Comparison of ENCODE assay signal across 18 cellular contexts in the genomic region with DNA sequence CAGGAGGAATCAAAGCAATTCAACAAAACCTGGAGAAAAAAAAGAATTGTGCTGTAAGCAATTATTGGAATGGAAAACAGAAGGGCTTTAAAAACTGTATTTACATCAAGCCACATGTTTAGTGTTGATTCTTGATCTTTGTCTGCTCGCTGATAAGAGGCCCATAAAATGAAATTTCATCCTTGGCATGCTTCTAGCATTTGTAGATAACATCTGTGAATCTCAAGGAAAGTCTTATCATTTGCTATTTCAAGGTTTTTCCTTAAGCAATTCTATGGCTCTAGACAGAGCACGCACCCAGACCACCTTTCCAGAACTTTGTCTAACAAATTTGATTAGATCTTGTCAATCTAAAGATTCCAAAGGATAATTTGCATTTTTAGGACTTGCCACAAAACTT.
A peak's percentile ranks its signal among the peaks of the same experiment; 100 is the strongest.
DNase-seq lines count a peak whose midpoint lies in the region; ATAC-seq, FAIRE-seq and TF ChIP-seq lines count a peak whose summit lies in the region.
"Had no signal": no experiment of that assay in that cellular context is flagged by ENCODE, and none has a peak within 500 bp of the region (broad histone marks: within the 10 kb centered on the region; RNA-seq: fewer than 3 reads in every experiment).

No MANE protein-coding gene starts in this region.

- H3K4me3 ChIP-seq in HEK293 (ENCODE audit: low read depth, low read length) (no peak overlapping the region), fibroblast of villous mesenchyme (ENCODE audit: low read depth, low read length) (no peak overlapping the region), smooth muscle cell (no peak overlapping the region)

- no peak for ATAC-seq in HG03159 (IDR thresholded peaks at IDR 0.05; ENCODE audit: unreplicated experiment)

- no peaks in the 10 kb centered on the region for H3K79me2 ChIP-seq in smooth muscle cell (ENCODE audit: low read depth)

- peaks cover 6% of the 10 kb centered on the region for H3F3A ChIP-seq in smooth muscle cell (ENCODE audit: low read depth)

- no peak overlapping the region for H3K9ac ChIP-seq in smooth muscle cell (ENCODE audit: low read depth)

- peak overlapping the region; percentile 30 for H2AFZ ChIP-seq in smooth muscle cell (ENCODE audit: low read depth)

- H3K27ac ChIP-seq in HEK293 (ENCODE audit: extremely low read depth, low read depth, low read length): peak overlapping the region; percentile 65
- H3K27ac ChIP-seq in smooth muscle cell (ENCODE audit: low read depth): peak overlapping the region; percentile 58

- H3K9me3 ChIP-seq in HEK293 (ENCODE audit: control insufficient read depth, insufficient read depth, low read depth, low read length) (no peaks in the 10 kb centered on the region), smooth muscle cell (replicated peaks; ENCODE audit: low read depth) (no peaks in the 10 kb centered on the region)

- CTCF ChIA-PET in HEK293 (lab: Yijun Ruan, JAX): no interaction called here

- H4K20me1 ChIP-seq in smooth muscle cell (ENCODE audit: low read depth): no peaks in the 10 kb centered on the region

- H3K27me3 ChIP-seq in smooth muscle cell (ENCODE audit: low read depth): no peaks in the 10 kb centered on the region

- FAIRE-seq in HTR-8/SVneo (lab: Jason Lieb, UNC): no peak

- H3K36me3 ChIP-seq in HEK293 (ENCODE audit: control insufficient read depth in 2 of 2, insufficient read depth in 1 of 2, low read length in 2 of 2) (no peaks in the 10 kb centered on the region), smooth muscle cell (ENCODE audit: low read depth) (no peaks in the 10 kb centered on the region)

- POLR2A ChIA-PET in HEK293 (lab: Yijun Ruan, JAX): no interaction called here

- DNase-seq in M059J (ENCODE audit: low read depth) (peak; percentile 24), fibroblast of villous mesenchyme (ENCODE audit: low read depth) (peak; percentile 65), smooth muscle cell (lab: John Stamatoyannopoulos, UW; ENCODE audit: unreplicated experiment) (no peak), HTR-8/SVneo (ENCODE audit: insufficient read length, low spot score) (no peak), T1000 (lab: John Stamatoyannopoulos, UW) (no peak)
- DNase-seq: ACHN; C1 segment of cervical spinal cord; CD8-positive, alpha-beta memory T cell; DMS79; Kasumi-1; NCI-H1105 treated with DMSO at 0.1 percent for 48 hours; NCI-H1694; NCI-H2227 treated with DMSO at 0.1 percent for 48 hours; NCI-H524; RPMI8226; SHP77 treated with DMSO at 0.1 percent for 48 hours had no signal

- 27% methylated on average over 2 of the region's 2 CpGs for whole genome bisulfite sequencing in smooth muscle cell (ENCODE audit: low lambda C conversion rate)

- H3K4me2 ChIP-seq in smooth muscle cell: peak overlapping the region; percentile 72

- H3K4me1 ChIP-seq in HEK293 (ENCODE audit: control insufficient read depth, insufficient read depth, low read length) (peaks cover 30% of the 10 kb centered on the region), smooth muscle cell (ENCODE audit: low read depth) (peaks cover 19% of the 10 kb centered on the region)

- no peak for TF ChIP-seq CTCF in HEK293 (tag by site-specific recombination; IDR thresholded peaks at IDR 0.05)
- TF ChIP-seq CTCF in fibroblast of villous mesenchyme (IDR thresholded peaks at IDR 0.05; ENCODE audit: insufficient read depth, low read depth, low read length): no peak
- TF ChIP-seq CTCF in smooth muscle cell (IDR thresholded peaks at IDR 0.05; ENCODE audit: borderline replicate concordance, insufficient read depth, poor library complexity, severe bottlenecking): no peak

TF ChIP-seq in HEK293, 187 proteins besides CTCF, POLR2A, EP300 and RAD21 (continues in another document):
- TF ChIP-seq ZNF629 (tag by site-specific recombination; IDR thresholded peaks at IDR 0.05) (no peak), ZXDB (tag by site-specific recombination; IDR thresholded peaks at IDR 0.05) (peak; percentile 89), ZNF544 (tag by site-specific recombination; IDR thresholded peaks at IDR 0.05) (no peak), OSR2 (tag by site-specific recombination; IDR thresholded peaks at IDR 0.05) (peak; percentile 75; the same call in 1 of the 2 replicates), ZNF558 (tag by site-specific recombination; IDR thresholded peaks at IDR 0.05) (peak; percentile 64), ZNF335 (tag by site-specific recombination; conservative IDR thresholded peaks at IDR 0.05) (0 out of 2 replicates have a peak, but pooled peaks have one; percentile 14), PRDM4 (tag by site-specific recombination; IDR thresholded peaks at IDR 0.05) (peak; percentile 72; the same call in 1 of the 2 replicates), SCRT1 (tag by site-specific recombination; IDR thresholded peaks at IDR 0.05; ENCODE audit: borderline replicate concordance) (peak; percentile 32; the same call in 1 of the 2 replicates), IKZF3 (tag by site-specific recombination; IDR thresholded peaks at IDR 0.05) (peak; percentile 63), ZBTB8A (tag by site-specific recombination; IDR thresholded peaks at IDR 0.05) (no peak), ZNF223 (tag by site-specific recombination; IDR thresholded peaks at IDR 0.05) (no peak), HOXD13 (CRISPR knock-in tag; IDR thresholded peaks at IDR 0.05; ENCODE audit: borderline replicate concordance) (peak; percentile 80; the same call in 1 of the 2 replicates), ZSCAN30 (tag by site-specific recombination; IDR thresholded peaks at IDR 0.05) (0 out of 2 replicates have a peak, but pooled peaks have one; percentile 11), FEZF1 (tag by site-specific recombination; IDR thresholded peaks at IDR 0.05) (peak; percentile 79), ZEB2 (tag by site-specific recombination; IDR thresholded peaks at IDR 0.05) (0 out of 2 replicates have a peak, but pooled peaks have one; percentile 29)
- TF ChIP-seq, protein P1, sequence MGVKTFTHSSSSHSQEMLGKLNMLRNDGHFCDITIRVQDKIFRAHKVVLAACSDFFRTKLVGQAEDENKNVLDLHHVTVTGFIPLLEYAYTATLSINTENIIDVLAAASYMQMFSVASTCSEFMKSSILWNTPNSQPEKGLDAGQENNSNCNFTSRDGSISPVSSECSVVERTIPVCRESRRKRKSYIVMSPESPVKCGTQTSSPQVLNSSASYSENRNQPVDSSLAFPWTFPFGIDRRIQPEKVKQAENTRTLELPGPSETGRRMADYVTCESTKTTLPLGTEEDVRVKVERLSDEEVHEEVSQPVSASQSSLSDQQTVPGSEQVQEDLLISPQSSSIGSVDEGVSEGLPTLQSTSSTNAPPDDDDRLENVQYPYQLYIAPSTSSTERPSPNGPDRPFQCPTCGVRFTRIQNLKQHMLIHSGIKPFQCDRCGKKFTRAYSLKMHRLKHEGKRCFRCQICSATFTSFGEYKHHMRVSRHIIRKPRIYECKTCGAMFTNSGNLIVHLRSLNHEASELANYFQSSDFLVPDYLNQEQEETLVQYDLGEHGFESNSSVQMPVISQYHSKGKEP (tag by site-specific recombination; IDR thresholded peaks at IDR 0.05): peak; percentile 25; the same call in 1 of the 2 replicates
- TF ChIP-seq, protein P2, sequence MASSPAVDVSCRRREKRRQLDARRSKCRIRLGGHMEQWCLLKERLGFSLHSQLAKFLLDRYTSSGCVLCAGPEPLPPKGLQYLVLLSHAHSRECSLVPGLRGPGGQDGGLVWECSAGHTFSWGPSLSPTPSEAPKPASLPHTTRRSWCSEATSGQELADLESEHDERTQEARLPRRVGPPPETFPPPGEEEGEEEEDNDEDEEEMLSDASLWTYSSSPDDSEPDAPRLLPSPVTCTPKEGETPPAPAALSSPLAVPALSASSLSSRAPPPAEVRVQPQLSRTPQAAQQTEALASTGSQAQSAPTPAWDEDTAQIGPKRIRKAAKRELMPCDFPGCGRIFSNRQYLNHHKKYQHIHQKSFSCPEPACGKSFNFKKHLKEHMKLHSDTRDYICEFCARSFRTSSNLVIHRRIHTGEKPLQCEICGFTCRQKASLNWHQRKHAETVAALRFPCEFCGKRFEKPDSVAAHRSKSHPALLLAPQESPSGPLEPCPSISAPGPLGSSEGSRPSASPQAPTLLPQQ (tag by site-specific recombination; IDR thresholded peaks at IDR 0.05): 0 out of 2 replicates have a peak, but pooled peaks have one; percentile 45
- TF ChIP-seq, protein P3, sequence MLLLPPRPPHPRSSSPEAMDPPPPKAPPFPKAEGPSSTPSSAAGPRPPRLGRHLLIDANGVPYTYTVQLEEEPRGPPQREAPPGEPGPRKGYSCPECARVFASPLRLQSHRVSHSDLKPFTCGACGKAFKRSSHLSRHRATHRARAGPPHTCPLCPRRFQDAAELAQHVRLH (tag by site-specific recombination; IDR thresholded peaks at IDR 0.05): peak; percentile 23; the same call in 1 of the 2 replicates
- TF ChIP-seq, protein P4, sequence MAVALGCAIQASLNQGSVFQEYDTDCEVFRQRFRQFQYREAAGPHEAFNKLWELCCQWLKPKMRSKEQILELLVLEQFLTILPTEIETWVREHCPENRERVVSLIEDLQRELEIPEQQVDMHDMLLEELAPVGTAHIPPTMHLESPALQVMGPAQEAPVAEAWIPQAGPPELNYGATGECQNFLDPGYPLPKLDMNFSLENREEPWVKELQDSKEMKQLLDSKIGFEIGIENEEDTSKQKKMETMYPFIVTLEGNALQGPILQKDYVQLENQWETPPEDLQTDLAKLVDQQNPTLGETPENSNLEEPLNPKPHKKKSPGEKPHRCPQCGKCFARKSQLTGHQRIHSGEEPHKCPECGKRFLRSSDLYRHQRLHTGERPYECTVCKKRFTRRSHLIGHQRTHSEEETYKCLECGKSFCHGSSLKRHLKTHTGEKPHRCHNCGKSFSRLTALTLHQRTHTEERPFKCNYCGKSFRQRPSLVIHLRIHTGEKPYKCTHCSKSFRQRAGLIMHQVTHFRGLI (tag by site-specific recombination; IDR thresholded peaks at IDR 0.05): no peak

Comparison
In these comparisons a context has a peak if more than half of its experiments do, and no peak if none do; other contexts are left out.
1. DNase-seq: peak in M059J (single experiment) and fibroblast of villous mesenchyme (single experiment); none in smooth muscle cell (single experiment), HTR-8/SVneo (single experiment) and T1000 (single experiment).